25 cellular contexts compared by ENCODE assay signal in genomic region chrX:64536740-64537139, GRCh38.
"Had no signal": no experiment of that assay in that cellular context is flagged by ENCODE, and none has a peak within 500 bp of the region (broad histone marks: within the 10 kb centered on the region; RNA-seq: fewer than 3 reads in every experiment).

No MANE protein-coding gene starts in this region.

- ATAC-seq: left ventricle myocardium superior; lower lobe of right lung; naive thymus-derived CD8-positive, alpha-beta T cell; sciatic nerve had no signal

- H3K4me3 ChIP-seq: colonic mucosa, lower lobe of right lung, prostate gland, right atrium auricular region, smooth muscle cell, stomach, thyroid gland had no signal

- DNase-seq: colonic mucosa; effector CD8-positive, alpha-beta T cell; endodermal cell; erythroblast; hypothalamus; immature natural killer cell; islet precursor cell; kidney glomerular epithelial cell; left ventricle myocardium superior; lower lobe of right lung; naive thymus-derived CD8-positive, alpha-beta T cell; nephron progenitor cell; nucleus accumbens; stimulated activated CD4-positive, alpha-beta T cell treated with anti-CD3 and anti-CD28 coated beads, Interleukin-12 subunit alpha, Interleukin-12 subunit beta, amount 100 ng/mL, for 4 hours; stimulated activated CD4-positive, alpha-beta T cell treated with anti-CD3 and anti-CD28 coated beads, Interleukin-1b, Interleukin-23, amount 100 ng/mL, for 48 hours; stimulated activated CD4-positive, alpha-beta T cell treated with anti-CD3 and anti-CD28 coated beads, Interleukin-4, amount 100 ng/mL, for 1 hour; stimulated activated CD8-positive, alpha-beta memory T cell treated with anti-CD3 and anti-CD28 coated beads, Interleukin-4, amount 100 ng/mL, for 48 hours; stimulated activated naive CD4-positive, alpha-beta T cell; stomach; thyroid gland; trophoblast cell had no signal
